18 cellular contexts compared by ENCODE assay signal in the genomic region with DNA sequence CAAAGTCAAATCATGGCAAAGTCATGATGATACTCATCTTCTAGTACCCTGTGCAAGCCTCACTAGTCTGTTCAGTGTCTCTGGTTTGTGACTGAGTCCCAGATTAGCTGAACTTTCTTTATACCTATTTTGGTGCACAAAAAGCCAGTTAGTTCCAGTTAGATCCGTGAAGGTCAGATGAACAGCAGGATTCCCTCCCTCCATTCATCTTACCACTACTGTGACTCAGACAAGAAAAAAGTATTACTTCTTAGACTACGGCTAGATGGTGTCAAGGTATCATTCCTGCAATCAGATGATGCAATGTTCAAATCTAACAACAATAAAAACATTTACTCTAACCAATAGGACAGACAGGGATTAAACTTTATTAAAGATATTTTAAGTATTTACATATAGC. TPM values are rescaled to one million over a fixed set of nuclear protein-coding genes. Genes with fewer than 3 reads are reported as not detected.
DNase-seq lines count a peak whose midpoint lies in the region; ATAC-seq, FAIRE-seq and TF ChIP-seq lines count a peak whose summit lies in the region.
"Had no signal": no experiment of that assay in that cellular context is flagged by ENCODE, and none has a peak within 500 bp of the region (broad histone marks: within the 10 kb centered on the region; RNA-seq: fewer than 3 reads in every experiment).

No MANE protein-coding gene starts in this region.

- peaks cover 83% of the 10 kb centered on the region for H3K4me1 Mint-ChIP-seq in activated naive CD4-positive, alpha-beta T cell treated with anti-CD3 and anti-CD28 coated beads for 36 hours (ENCODE audit: low read depth)
- H3K4me1 Mint-ChIP-seq in T-helper 17 cell, result peaks cover 39% of the 10 kb centered on the region

- CTCF ChIA-PET in activated naive CD4-positive, alpha-beta T cell treated with anti-CD3 and anti-CD28 coated beads for 36 hours (lab: Charles Lee), result interaction anchor here (0.7 kb wide), 1 partner anchor 108 kb away, joined by 3 read pairs; no protein-coding TSS in a partner anchor

- H3K36me3 Mint-ChIP-seq in activated naive CD4-positive, alpha-beta T cell treated with anti-CD3 and anti-CD28 coated beads for 36 hours (ENCODE audit: low read depth), result peaks cover 16% of the 10 kb centered on the region
- H3K36me3 Mint-ChIP-seq in T-helper 17 cell (ENCODE audit: low read depth), result no peaks in the 10 kb centered on the region

- no peak for FAIRE-seq in bronchial epithelial cell (lab: Jason Lieb, UNC)
- FAIRE-seq: islet of Langerhans had no signal

- H3K27me3 ChIP-seq in bronchial epithelial cell (ENCODE audit: control insufficient read depth, insufficient read depth, low read length), result no peaks in the 10 kb centered on the region
- H3K27me3 ChIP-seq: ascending aorta, esophagus muscularis mucosa, Peyer's patch had no signal

- H3K36me3 ChIP-seq in bronchial epithelial cell (ENCODE audit: control insufficient read depth, insufficient read depth, low read length), result no peaks in the 10 kb centered on the region
- H3K36me3 ChIP-seq: ascending aorta, esophagus muscularis mucosa, Peyer's patch had no signal

- DNase-seq in activated naive CD4-positive, alpha-beta T cell treated with anti-CD3 and anti-CD28 coated beads for 36 hours, result peak; percentile 27
- DNase-seq in activated naive CD4-positive, alpha-beta T cell (lab: John Stamatoyannopoulos, UW), result no peak
- DNase-seq in T-helper 17 cell, result no peak
- peak; percentile 52 for DNase-seq in bronchial epithelial cell (ENCODE audit: low read depth)
- DNase-seq in stimulated activated naive CD8-positive, alpha-beta T cell treated with anti-CD3 and anti-CD28 coated beads, Interleukin-15, Interleukin-2, amounts not matched to agents 100 U/mL and 50 U/mL, for 24 hours, result no peak
- DNase-seq in KG1 (lab: John Stamatoyannopoulos, UW), result no peak
- DNase-seq: Caco-2; head of caudate nucleus; naive thymus-derived CD8-positive, alpha-beta T cell; NCI-H2171; NCI-H82; Peyer's patch; SW 1271 had no signal

- H3K9me3 ChIP-seq in T-helper 17 cell (ENCODE audit: control insufficient read depth, low read length, poor library complexity, severe bottlenecking), result no peaks in the 10 kb centered on the region
- H3K9me3 ChIP-seq: ascending aorta, Caco-2, esophagus muscularis mucosa, Peyer's patch had no signal

- no peaks in the 10 kb centered on the region for H3K27me3 Mint-ChIP-seq in activated naive CD4-positive, alpha-beta T cell treated with anti-CD3 and anti-CD28 coated beads for 36 hours (ENCODE audit: low read depth)
- no peaks in the 10 kb centered on the region for H3K27me3 Mint-ChIP-seq in T-helper 17 cell
- H3K27me3 Mint-ChIP-seq: naive thymus-derived CD8-positive, alpha-beta T cell had no signal

- ATAC-seq in T-helper 17 cell (no peak), HG02642 (IDR thresholded peaks at IDR 0.05; ENCODE audit: poor library complexity, unreplicated experiment) (no peak), HG03039 (IDR thresholded peaks at IDR 0.05; ENCODE audit: unreplicated experiment) (no peak)
- peak; percentile 72 for ATAC-seq in stimulated activated naive CD8-positive, alpha-beta T cell treated with anti-CD3 and anti-CD28 coated beads, Interleukin-15, Interleukin-2, amounts not matched to agents 100 U/mL and 50 U/mL, for 24 hours
- ATAC-seq: naive thymus-derived CD8-positive, alpha-beta T cell had no signal

- H3K27ac Mint-ChIP-seq in activated naive CD4-positive, alpha-beta T cell treated with anti-CD3 and anti-CD28 coated beads for 36 hours, result peak overlapping the region; percentile 79
- peak overlapping the region; percentile 9 for H3K27ac Mint-ChIP-seq in T-helper 17 cell

- no peak overlapping the region for H3K4me3 ChIP-seq in bronchial epithelial cell (ENCODE audit: low read depth, low read length)
- H3K4me3 ChIP-seq: ascending aorta, esophagus muscularis mucosa, Peyer's patch had no signal

- H3K9me3 Mint-ChIP-seq in activated naive CD4-positive, alpha-beta T cell treated with anti-CD3 and anti-CD28 coated beads for 36 hours, result no peaks in the 10 kb centered on the region
- H3K9me3 Mint-ChIP-seq: naive thymus-derived CD8-positive, alpha-beta T cell had no signal

- intact Hi-C loops in activated naive CD4-positive, alpha-beta T cell treated with anti-CD3 and anti-CD28 coated beads for 36 hours (cut with micrococcal nuclease), result loop anchor here (1.0 kb wide), 5 partner anchors 13 to 152 kb away; no protein-coding TSS in a partner anchor

- no peak overlapping the region for H3K4me3 Mint-ChIP-seq in activated naive CD4-positive, alpha-beta T cell treated with anti-CD3 and anti-CD28 coated beads for 36 hours
- no peak overlapping the region for H3K4me3 Mint-ChIP-seq in T-helper 17 cell

- no peak for TF ChIP-seq CTCF in bronchial epithelial cell (IDR thresholded peaks at IDR 0.05; ENCODE audit: insufficient read depth, low read length, severe bottlenecking)

RNA-seq across cellular contexts. Expression of a gene that starts 30.4 kb away (rescaled TPM):
- 10 to 100 TPM; 56.1 to 58.5 TPM for total RNA-seq in activated naive CD4-positive, alpha-beta T cell treated with anti-CD3 and anti-CD28 coated beads for 36 hours
- total RNA-seq in T-helper 17 cell (10 to 100 TPM; 68.6 to 70.7 TPM), bronchial epithelial cell (0.26 and 0.77 TPM in 2 replicates)
- total RNA-seq: Caco-2 had no signal

Comparison
In these comparisons a context has a peak if more than half of its experiments do, and no peak if none do; other contexts are left out.
1. DNase-seq: peak in activated naive CD4-positive, alpha-beta T cell treated with anti-CD3 and anti-CD28 coated beads for 36 hours (single experiment) and bronchial epithelial cell (single experiment); none in activated naive CD4-positive, alpha-beta T cell (0 of 4), T-helper 17 cell (0 of 3), stimulated activated naive CD8-positive, alpha-beta T cell treated with anti-CD3 and anti-CD28 coated beads, Interleukin-15, Interleukin-2, amounts not matched to agents 100 U/mL and 50 U/mL, for 24 hours (single experiment) and KG1 (single experiment).
2. RNA of a gene that starts 30.4 kb away (total RNA-seq): 68.6 to 70.7 TPM in T-helper 17 cell and 56.1 to 58.5 TPM in activated naive CD4-positive, alpha-beta T cell treated with anti-CD3 and anti-CD28 coated beads for 36 hours; 0.26 to 0.77 TPM in bronchial epithelial cell; every median in the first group is over 10 times any median in the second.